Comparison of ENCODE assay signal across 25 cellular contexts in the genomic region with DNA sequence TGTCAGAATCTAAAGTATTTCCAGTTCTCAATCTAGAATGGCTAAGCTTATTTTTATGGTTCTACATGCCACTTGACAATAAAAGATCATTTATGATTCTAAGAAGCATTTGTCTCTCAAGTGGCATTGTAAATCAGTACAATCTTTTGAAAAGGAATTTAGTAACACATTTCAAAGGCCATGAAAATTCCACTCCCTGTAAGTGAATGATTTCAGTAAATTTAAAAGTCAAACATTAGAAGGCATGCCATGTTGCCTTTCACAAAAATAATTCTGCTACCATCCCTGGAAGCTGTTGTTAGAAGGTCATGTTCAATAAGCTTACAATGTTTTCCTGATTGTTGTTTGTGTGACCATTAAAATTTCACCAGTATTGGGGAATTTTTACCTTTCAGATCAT.
"Had no signal": no experiment of that assay in that cellular context is flagged by ENCODE, and none has a peak within 500 bp of the region (broad histone marks: within the 10 kb centered on the region; RNA-seq: fewer than 3 reads in every experiment).

No MANE protein-coding gene starts in this region.

- H3K36me3 Mint-ChIP-seq: activated naive CD4-positive, alpha-beta T cell treated with anti-CD3 and anti-CD28 coated beads, Interleukin-2, amount 50 U/mL, for 24 hours; natural killer cell; neural progenitor cell had no signal

- H3K27ac Mint-ChIP-seq: activated CD4-positive, alpha-beta memory T cell treated with anti-CD3 and anti-CD28 coated beads, Interleukin-2, amount 10 ng/mL, durations not matched to agents 7 days and 5 days; activated CD4-positive, alpha-beta T cell treated with anti-CD3 and anti-CD28 coated beads, Interleukin-2, amount 10 ng/mL, durations not matched to agents 7 days and 5 days; activated naive CD4-positive, alpha-beta T cell treated with anti-CD3 and anti-CD28 coated beads, Interleukin-2, amount 50 U/mL, for 24 hours; activated T-cell treated with anti-CD3 and anti-CD28 coated beads, Interleukin-2, amount 50 U/mL, for 24 hours; dendritic cell treated with granulocyte-macrophage colony-stimulating factor and Interleukin-4, amounts not matched to agents 40 ng/mL and 50 ng/mL, for 4 days; natural killer cell; neural progenitor cell; stimulated activated naive CD8-positive, alpha-beta T cell treated with anti-CD3 and anti-CD28 coated beads, Interleukin-15, Interleukin-2, amounts not matched to agents 100 ng/mL and 50 ng/mL, for 24 hours; T-helper 1 cell treated with Interleukin-12 subunit alpha and Interleukin-12 subunit beta and Interleukin-4 antibody, amounts not matched to agents 30 μg/mL and 1 μg/mL, for 36 hours had no signal

- H3K9me3 ChIP-seq: esophagus muscularis mucosa, heart left ventricle, psoas muscle, thoracic aorta had no signal

- H3K4me2 ChIP-seq: neural progenitor cell had no signal

- H3K27me3 ChIP-seq: neural progenitor cell had no signal

- H3K4me3 Mint-ChIP-seq: activated CD4-positive, alpha-beta memory T cell treated with anti-CD3 and anti-CD28 coated beads, Interleukin-2, amount 10 ng/mL, durations not matched to agents 7 days and 5 days; activated CD4-positive, alpha-beta T cell treated with anti-CD3 and anti-CD28 coated beads, Interleukin-2, amount 10 ng/mL, durations not matched to agents 7 days and 5 days; activated naive CD4-positive, alpha-beta T cell treated with anti-CD3 and anti-CD28 coated beads, Interleukin-2, amount 50 U/mL, for 24 hours; activated T-cell treated with anti-CD3 and anti-CD28 coated beads, Interleukin-2, amount 50 U/mL, for 24 hours; central memory CD8-positive, alpha-beta T cell; dendritic cell treated with granulocyte-macrophage colony-stimulating factor and Interleukin-4, amounts not matched to agents 40 ng/mL and 50 ng/mL, for 4 days; natural killer cell; neural progenitor cell; stimulated activated naive CD8-positive, alpha-beta T cell treated with anti-CD3 and anti-CD28 coated beads, Interleukin-15, Interleukin-2, amounts not matched to agents 100 ng/mL and 50 ng/mL, for 24 hours; T-helper 1 cell treated with Interleukin-12 subunit alpha and Interleukin-12 subunit beta and Interleukin-4 antibody, amounts not matched to agents 30 μg/mL and 1 μg/mL, for 36 hours had no signal

- H3K36me3 ChIP-seq: esophagus muscularis mucosa, heart left ventricle, neural progenitor cell, thoracic aorta, WERI-Rb-1 had no signal

- H3K79me2 ChIP-seq: parathyroid adenoma had no signal

- H3K4me1 ChIP-seq: foreskin keratinocyte, neural progenitor cell, parathyroid adenoma, psoas muscle had no signal

- H3K4me1 Mint-ChIP-seq: activated CD4-positive, alpha-beta memory T cell treated with anti-CD3 and anti-CD28 coated beads, Interleukin-2, amount 10 ng/mL, durations not matched to agents 7 days and 5 days; activated CD4-positive, alpha-beta T cell treated with anti-CD3 and anti-CD28 coated beads, Interleukin-2, amount 10 ng/mL, durations not matched to agents 7 days and 5 days; central memory CD8-positive, alpha-beta T cell; natural killer cell; neural progenitor cell had no signal

- ATAC-seq: foreskin keratinocyte, heart left ventricle, natural killer cell, psoas muscle had no signal

- H3K27me3 Mint-ChIP-seq: dendritic cell treated with granulocyte-macrophage colony-stimulating factor and Interleukin-4, amounts not matched to agents 40 ng/mL and 50 ng/mL, for 4 days; stimulated activated naive CD8-positive, alpha-beta T cell treated with anti-CD3 and anti-CD28 coated beads, Interleukin-15, Interleukin-2, amounts not matched to agents 100 ng/mL and 50 ng/mL, for 24 hours had no signal

- H3K4me3 ChIP-seq: esophagus muscularis mucosa, heart left ventricle, neural progenitor cell, psoas muscle, thoracic aorta had no signal

- DNase-seq: activated CD4-positive, alpha-beta memory T cell treated with anti-CD3 and anti-CD28 coated beads, Interleukin-2, amount 10 ng/mL, durations not matched to agents 7 days and 5 days; activated CD4-positive, alpha-beta T cell treated with anti-CD3 and anti-CD28 coated beads for 1 hour; activated CD4-positive, alpha-beta T cell treated with anti-CD3 and anti-CD28 coated beads, Interleukin-2, amount 10 ng/mL, durations not matched to agents 7 days and 5 days; activated CD8-positive, alpha-beta memory T cell treated with anti-CD3 and anti-CD28 coated beads, Interleukin-2, amount 50 U/mL, for 48 hours; activated T-cell treated with anti-CD3 and anti-CD28 coated beads, Interleukin-2, amount 50 U/mL, for 24 hours; anterior cingulate cortex; foreskin keratinocyte; heart left ventricle; hypothalamus; mesenchymal stem cell; natural killer cell; occipital lobe; psoas muscle; T-helper 9 cell; trophoblast cell; WERI-Rb-1 had no signal

- H3K27ac ChIP-seq: esophagus muscularis mucosa, foreskin keratinocyte, heart left ventricle, neural progenitor cell, parathyroid adenoma, psoas muscle, thoracic aorta, WERI-Rb-1 had no signal

- H3K9me3 Mint-ChIP-seq: activated CD4-positive, alpha-beta memory T cell treated with anti-CD3 and anti-CD28 coated beads, Interleukin-2, amount 10 ng/mL, durations not matched to agents 7 days and 5 days; activated CD4-positive, alpha-beta T cell treated with anti-CD3 and anti-CD28 coated beads, Interleukin-2, amount 10 ng/mL, durations not matched to agents 7 days and 5 days; activated naive CD4-positive, alpha-beta T cell treated with anti-CD3 and anti-CD28 coated beads, Interleukin-2, amount 50 U/mL, for 24 hours; activated T-cell treated with anti-CD3 and anti-CD28 coated beads, Interleukin-2, amount 50 U/mL, for 24 hours; central memory CD8-positive, alpha-beta T cell; dendritic cell treated with granulocyte-macrophage colony-stimulating factor and Interleukin-4, amounts not matched to agents 40 ng/mL and 50 ng/mL, for 4 days; natural killer cell; neural progenitor cell; stimulated activated naive CD8-positive, alpha-beta T cell treated with anti-CD3 and anti-CD28 coated beads, Interleukin-15, Interleukin-2, amounts not matched to agents 100 ng/mL and 50 ng/mL, for 24 hours; T-helper 1 cell treated with Interleukin-12 subunit alpha and Interleukin-12 subunit beta and Interleukin-4 antibody, amounts not matched to agents 30 μg/mL and 1 μg/mL, for 36 hours had no signal

- H2AFZ ChIP-seq: neural progenitor cell, parathyroid adenoma had no signal
